In the genomic region with DNA sequence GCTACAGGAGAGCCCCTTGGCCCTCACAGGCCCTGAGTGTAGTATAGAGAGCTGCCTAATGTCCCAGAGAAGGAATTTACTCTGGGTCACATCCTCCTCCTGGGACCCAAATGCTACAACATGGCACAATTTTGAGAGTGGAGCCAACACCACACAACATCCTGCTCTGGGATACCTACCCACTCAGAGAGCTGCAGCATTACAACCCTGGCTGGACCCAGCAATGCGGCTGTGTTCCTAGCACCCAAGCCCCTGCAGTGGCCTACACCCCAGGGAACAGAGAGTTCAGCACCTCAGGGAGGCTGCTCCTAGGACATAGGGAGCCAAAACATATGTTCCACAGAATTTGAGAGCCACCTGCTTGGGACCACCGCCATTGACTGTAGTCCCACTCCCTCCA, we compare ENCODE assay signal across 34 cellular contexts. TPM values are rescaled to one million over a fixed set of nuclear protein-coding genes. Genes with fewer than 3 reads are reported as not detected.
"Had no signal": no experiment of that assay in that cellular context is flagged by ENCODE, and none has a peak within 500 bp of the region (broad histone marks: within the 10 kb centered on the region; RNA-seq: fewer than 3 reads in every experiment).

No MANE protein-coding gene starts in this region.

- FAIRE-seq: islet of Langerhans, kidney, pancreas, small intestine had no signal

- DNase-seq: heart right ventricle; hippocampal formation; immature natural killer cell; kidney; left colon; left lung; mesendoderm; naive thymus-derived CD4-positive, alpha-beta T cell; nucleus accumbens; pancreas; posterior cingulate gyrus; retina; right cardiac atrium; sigmoid colon; spleen; stimulated activated CD4-positive, alpha-beta T cell treated with anti-CD3 and anti-CD28 coated beads, Interleukin-4, amount 100 ng/mL, for 24 hours; stimulated activated naive CD4-positive, alpha-beta T cell; tibial artery; uterus had no signal

- H3K4me3 ChIP-seq: heart right ventricle, left lung, lung, pancreas, prostate gland, sigmoid colon, spleen, suprapubic skin, thoracic aorta, tibial artery, uterus had no signal

- ATAC-seq: heart right ventricle; left lung; naive thymus-derived CD4-positive, alpha-beta T cell; pancreas; stimulated activated effector memory CD8-positive, alpha-beta T cell treated with anti-CD3 and anti-CD28 coated beads, Interleukin-12 subunit alpha, Interleukin-12 subunit beta, amount 100 ng/mL, for 72 hours had no signal

- H3K9me3 ChIP-seq: pancreas, prostate gland had no signal

- H3K36me3 ChIP-seq: heart right ventricle, left lung, pancreas, prostate gland, sigmoid colon, spleen, suprapubic skin, thoracic aorta, tibial artery, uterus had no signal

- H3K4me1 ChIP-seq: heart right ventricle, left lung, pancreas, prostate gland, sigmoid colon, spleen, suprapubic skin, tibial artery, uterus had no signal

- H3K27me3 ChIP-seq: pancreas, sigmoid colon, suprapubic skin, tibial artery, uterus had no signal

- H3K27ac ChIP-seq: heart right ventricle, left lung, pancreas, prostate gland, sigmoid colon, spleen, suprapubic skin, thoracic aorta, tibial artery, uterus had no signal

RNA-seq across cellular contexts. Expression of a gene that starts 19.3 kb away (rescaled TPM):
- total RNA-seq: heart right ventricle; kidney; left lung; lower leg skin; mononuclear cell; myocyte; naive thymus-derived CD4-positive, alpha-beta T cell; natural killer cell treated with Interleukin-12 subunit alpha and Interleukin-12 subunit beta and Interleukin-15 and Interleukin-18, amount 100 ng/mL, for 72 hours; osteoblast; prostate gland; right cardiac atrium; spleen; subcutaneous adipose tissue; thoracic aorta; ureter had no signal
- polyA plus RNA-seq: immature natural killer cell; naive thymus-derived CD4-positive, alpha-beta T cell; neural cell had no signal
